In the genomic region with DNA sequence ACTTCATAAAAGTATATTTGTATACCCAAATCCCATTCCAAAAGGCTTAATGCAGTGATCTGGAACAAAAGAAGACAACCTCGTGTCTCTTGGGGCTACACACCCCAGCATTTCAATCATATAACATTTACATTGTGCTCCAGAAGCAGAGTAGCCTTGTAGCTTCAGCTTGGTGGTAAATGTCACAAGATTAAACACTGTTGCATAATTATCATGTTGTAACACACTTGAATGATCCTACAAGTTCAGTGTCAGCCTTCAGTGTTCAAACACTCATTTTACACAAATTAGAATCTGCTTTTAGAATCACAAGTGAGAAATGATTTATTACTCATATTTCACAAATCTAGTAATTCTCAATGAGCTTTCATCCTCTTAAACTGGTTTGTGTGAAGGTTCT, we compare ENCODE assay signal across 18 cellular contexts.
DNase-seq lines count a peak whose midpoint lies in the region; ATAC-seq and TF ChIP-seq lines count a peak whose summit lies in the region.
"Had no signal": no experiment of that assay in that cellular context is flagged by ENCODE, and none has a peak within 500 bp of the region (broad histone marks: within the 10 kb centered on the region; RNA-seq: fewer than 3 reads in every experiment).

No MANE protein-coding gene starts in this region.

- no peaks in the 10 kb centered on the region for H4K20me1 ChIP-seq in H9 (ENCODE audit: control insufficient read depth, insufficient read depth, insufficient read length)

- BruUV-seq in MCF 10A (replicated peaks; lab: Mats Ljungman, UMichigan) = no TSS peak

- no peak overlapping the region for H3K18ac ChIP-seq in H9 (ENCODE audit: insufficient read length, low read depth, low read length)

- POLR2A ChIA-PET in MCF 10A (lab: Yijun Ruan, JAX) = no interaction called here

- H3K27ac ChIP-seq in breast epithelium = no peak overlapping the region
- no peak overlapping the region for H3K27ac ChIP-seq in H9 (ENCODE audit: insufficient read length, low read depth, low read length)

- no peak overlapping the region for H2AK5ac ChIP-seq in H9 (ENCODE audit: insufficient read length, low read length)

- H3K79me1 ChIP-seq in H9 (ENCODE audit: insufficient read depth, low read depth, low read length, poor library complexity, severe bottlenecking) = no peaks in the 10 kb centered on the region

- H3K9me3 ChIP-seq in breast epithelium (no peaks in the 10 kb centered on the region), H9 (ENCODE audit: control insufficient read depth, low read depth, low read length) (no peaks in the 10 kb centered on the region)
- H3K9me3 ChIP-seq: BE2C, MG63 had no signal

- no peak overlapping the region for H3K4me3 ChIP-seq in breast epithelium
- no peak overlapping the region for H3K4me3 ChIP-seq in fibroblast of pulmonary artery (replicated peaks; ENCODE audit: low read depth, low read length)
- H3K4me3 ChIP-seq: MG63 had no signal

- WGBS in H9 (ENCODE audit: extremely low coverage, insufficient read length, low lambda C conversion rate) = no CpG with 5 or more reads among the region's 1 CpG

- H2BK15ac ChIP-seq in H9 (ENCODE audit: low read depth, low read length) = no peak overlapping the region

- no peak for TF ChIP-seq CTCF in MCF 10A (IDR thresholded peaks at IDR 0.05; ENCODE audit: unreplicated experiment)
- no peak for TF ChIP-seq CTCF in breast epithelium (IDR thresholded peaks at IDR 0.05)
- TF ChIP-seq CTCF in fibroblast of pulmonary artery (IDR thresholded peaks at IDR 0.05; ENCODE audit: low read length, missing control alignments) = no peak
- no peak for TF ChIP-seq CTCF in H9 (conservative IDR thresholded peaks at IDR 0.05)

- no peak overlapping the region for H2BK20ac ChIP-seq in H9 (ENCODE audit: low read depth, low read length, poor library complexity, severe bottlenecking)

- H3T11ph ChIP-seq in H9 (ENCODE audit: low read length) = no peak overlapping the region

- H3K27me3 Mint-ChIP-seq in MCF 10A (ENCODE audit: insufficient read depth, unreplicated experiment) (no peaks in the 10 kb centered on the region), H9 (ENCODE audit: low read depth) (no peaks in the 10 kb centered on the region)
- no peaks in the 10 kb centered on the region for H3K27me3 Mint-ChIP-seq in activated T-cell treated with anti-CD3 and anti-CD28 coated beads, Interleukin-2, amount 50 U/mL, for 4 hours (ENCODE audit: low read depth)

- no peak overlapping the region for H2BK120ac ChIP-seq in H9 (ENCODE audit: low read depth, low read length, poor library complexity, severe bottlenecking)

- no peaks in the 10 kb centered on the region for H3K36me3 Mint-ChIP-seq in MCF 10A (ENCODE audit: insufficient read depth, unreplicated experiment)
- H3K36me3 Mint-ChIP-seq in activated T-cell treated with anti-CD3 and anti-CD28 coated beads, Interleukin-2, amount 50 U/mL, for 4 hours (ENCODE audit: insufficient read depth) = no peaks in the 10 kb centered on the region
- no peaks in the 10 kb centered on the region for H3K36me3 Mint-ChIP-seq in H9 (ENCODE audit: insufficient read depth in 1 of 3, low read depth in 3 of 3)

- H3K9me3 Mint-ChIP-seq in MCF 10A (ENCODE audit: unreplicated experiment) = no peaks in the 10 kb centered on the region
- peaks cover 15% of the 10 kb centered on the region for H3K9me3 Mint-ChIP-seq in activated T-cell treated with anti-CD3 and anti-CD28 coated beads, Interleukin-2, amount 50 U/mL, for 4 hours
- H3K9me3 Mint-ChIP-seq in H9 = no peaks in the 10 kb centered on the region

- H3K23ac ChIP-seq in H9 (ENCODE audit: insufficient read length, low read depth, low read length) = no peak overlapping the region

- peak; percentile 6 for DNase-seq in MCF 10A (ENCODE audit: unreplicated experiment)
- no peak for DNase-seq in breast epithelium (ENCODE audit: low spot score in 2 of 2)
- DNase-seq in NCI-H69 (lab: John Stamatoyannopoulos, UW) = peak; percentile 27
- DNase-seq in fibroblast of pulmonary artery (ENCODE audit: low read depth) = peak; percentile 14
- no peak for DNase-seq in activated T-cell treated with anti-CD3 and anti-CD28 coated beads, Interleukin-2, amount 50 U/mL, for 4 hours
- no peak for DNase-seq in H9
- DNase-seq: BE2C, Kasumi-1, MG63, NCI-H1105 treated with DMSO at 0.1 percent for 48 hours, NCI-H1694 treated with DMSO at 0.1 percent for 48 hours, NCI-H2081 treated with DMSO at 0.1 percent for 48 hours, NCI-H2171 treated with DMSO at 0.1 percent for 48 hours, NCI-H524 treated with DMSO at 0.1 percent for 48 hours, PC-3, RPMI8226, SHP77 had no signal

- no peaks in the 10 kb centered on the region for H3K23me2 ChIP-seq in H9 (ENCODE audit: insufficient read length, low read depth, low read length, poor library complexity, severe bottlenecking)

- H3K56ac ChIP-seq in H9 (ENCODE audit: insufficient read length, low read depth, low read length) = no peak overlapping the region

- no peak overlapping the region for H3K27ac Mint-ChIP-seq in MCF 10A (ENCODE audit: low read depth, unreplicated experiment)
- no peak overlapping the region for H3K27ac Mint-ChIP-seq in H9

- intact Hi-C loops in MCF 10A (cut with micrococcal nuclease) = no loop called here
- intact Hi-C loops in breast epithelium (cut with DNase I; ENCODE audit: low total_unique reads) = no loop called here

- H3K4ac ChIP-seq in H9 (ENCODE audit: low read depth, low read length) = no peak overlapping the region

- no peak overlapping the region for H2AFZ ChIP-seq in H9 (ENCODE audit: low read length)

- peaks cover 5% of the 10 kb centered on the region for H3K4me1 Mint-ChIP-seq in MCF 10A (ENCODE audit: insufficient read depth, unreplicated experiment)
- no peaks in the 10 kb centered on the region for H3K4me1 Mint-ChIP-seq in activated T-cell treated with anti-CD3 and anti-CD28 coated beads, Interleukin-2, amount 50 U/mL, for 4 hours (ENCODE audit: low read depth)
- H3K4me1 Mint-ChIP-seq in H9 = peaks cover 5 to 8% of the 10 kb centered on the region in 2 experiments; a peak in 3 of 4 replicates

- H3K79me2 ChIP-seq in H9 (ENCODE audit: insufficient read depth, low read length) = no peaks in the 10 kb centered on the region

- no peak overlapping the region for H3K9ac ChIP-seq in H9 (ENCODE audit: extremely low read depth, insufficient read length, low read length)

- no peak for TF ChIP-seq POLR2A in breast epithelium (IDR thresholded peaks at IDR 0.05)

- H2BK12ac ChIP-seq in H9 (ENCODE audit: insufficient read length, low read depth, low read length) = no peak overlapping the region

- H3K36me3 ChIP-seq in breast epithelium = no peaks in the 10 kb centered on the region
- H3K36me3 ChIP-seq: BE2C, MG63 had no signal

- CTCF ChIA-PET in MCF 10A (lab: Yijun Ruan, JAX) = interaction anchor here (0.5 kb wide), 1 partner anchor 22 kb away, joined by 3 read pairs; no protein-coding TSS in a partner anchor

- H4K91ac ChIP-seq in H9 (ENCODE audit: insufficient read length, low read depth, low read length) = no peak overlapping the region

- no peak overlapping the region for H3K4me2 ChIP-seq in H9 (ENCODE audit: insufficient read depth, insufficient read length, low read length)

- H3K4me3 Mint-ChIP-seq in MCF 10A (ENCODE audit: unreplicated experiment) = no peak overlapping the region
- no peak overlapping the region for H3K4me3 Mint-ChIP-seq in activated T-cell treated with anti-CD3 and anti-CD28 coated beads, Interleukin-2, amount 50 U/mL, for 4 hours
- H3K4me3 Mint-ChIP-seq in H9 = no peak overlapping the region

- ATAC-seq in activated T-cell treated with anti-CD3 and anti-CD28 coated beads, Interleukin-2, amount 50 U/mL, for 4 hours = no peak
- ATAC-seq in HG03457 (IDR thresholded peaks at IDR 0.05; ENCODE audit: unreplicated experiment) = no peak
- ATAC-seq: PC-3 had no signal

- H3K27me3 ChIP-seq in breast epithelium (no peaks in the 10 kb centered on the region), H9 (ENCODE audit: insufficient read depth, low read length) (no peaks in the 10 kb centered on the region)
- H3K27me3 ChIP-seq: BE2C, MG63 had no signal

- H3K4me1 ChIP-seq in breast epithelium = no peaks in the 10 kb centered on the region
- H3K4me1 ChIP-seq in H9 (ENCODE audit: insufficient read depth, low read length) = no peaks in the 10 kb centered on the region
- H3K4me1 ChIP-seq: BE2C had no signal

- H2BK5ac ChIP-seq in H9 (ENCODE audit: insufficient read length, low read length) = no peak overlapping the region

- no peak overlapping the region for H4K5ac ChIP-seq in H9 (ENCODE audit: insufficient read length, low read depth, low read length)

- H4K8ac ChIP-seq in H9 (replicated peaks; ENCODE audit: insufficient read length, low read depth, low read length) = no peak overlapping the region

- no peak overlapping the region for H3K14ac ChIP-seq in H9 (ENCODE audit: insufficient read depth, low read length)

Comparison
In these comparisons a context has a peak if more than half of its experiments do, and no peak if none do; other contexts are left out.
1. DNase-seq: peak in MCF 10A (single experiment), NCI-H69 (single experiment) and fibroblast of pulmonary artery (single experiment); none in breast epithelium (0 of 2), activated T-cell treated with anti-CD3 and anti-CD28 coated beads, Interleukin-2, amount 50 U/mL, for 4 hours (single experiment) and H9 (single experiment).